In genomic region chr9:88889386-88889785, GRCh38 we compare ENCODE assay signal across 23 cellular contexts.
DNase-seq lines count a peak whose midpoint lies in the region; ATAC-seq and TF ChIP-seq lines count a peak whose summit lies in the region.
"Had no signal": no experiment of that assay in that cellular context is flagged by ENCODE, and none has a peak within 500 bp of the region (broad histone marks: within the 10 kb centered on the region; RNA-seq: fewer than 3 reads in every experiment).

No MANE protein-coding gene starts in this region.

- in situ Hi-C loops in astrocyte of the spinal cord (cut with HindIII; ENCODE audit: low sequenced_read_pairs), result no loop called here

- ATAC-seq in HG02840 (IDR thresholded peaks at IDR 0.05; ENCODE audit: low FRiP score, unreplicated experiment) (no peak), GM19395 (IDR thresholded peaks at IDR 0.05; ENCODE audit: unreplicated experiment) (no peak)
- ATAC-seq: effector memory CD8-positive, alpha-beta T cell; esophagus mucosa; gastroesophageal sphincter; left lobe of liver had no signal

- TF ChIP-seq CTCF in HFF-Myc (IDR thresholded peaks at IDR 0.05; ENCODE audit: low read depth, low read length, missing control alignments) (no peak), astrocyte of the spinal cord (IDR thresholded peaks at IDR 0.05; ENCODE audit: low read depth, low read length) (no peak)

- H3K4me3 ChIP-seq in HFF-Myc (replicated peaks; ENCODE audit: low read depth, low read length) (no peak overlapping the region), astrocyte of the spinal cord (ENCODE audit: low read depth, low read length) (no peak overlapping the region)
- H3K4me3 ChIP-seq: gastroesophageal sphincter, hepatocyte, tibial artery had no signal

- DNase-seq in AG08395 (ENCODE audit: low spot score) (peak; percentile 25), HFF-Myc (ENCODE audit: extremely low read depth, low read depth) (peak; percentile 10), astrocyte of the spinal cord (ENCODE audit: low read depth, low spot score) (peak; percentile 33), iris pigment epithelial cell (ENCODE audit: low read depth) (peak; percentile 38), GDM1 (lab: John Stamatoyannopoulos, UW) (no peak)
- DNase-seq in activated CD4-positive, alpha-beta T cell treated with anti-CD3 and anti-CD28 coated beads for 1 hour, result no peak
- DNase-seq: activated CD4-positive, alpha-beta T cell treated with anti-CD3 and anti-CD28 coated beads for 48 hours; activated T-cell treated with anti-CD3 and anti-CD28 coated beads, Interleukin-2, amount 50 U/mL, for 24 hours; AML-193; CD4-positive, alpha-beta memory T cell; effector memory CD8-positive, alpha-beta T cell; H9; MV-4-11; naive B cell; NCI-H146; OCI-M1; tibial artery had no signal

Comparison
In these comparisons a context has a peak if more than half of its experiments do, and no peak if none do; other contexts are left out.
1. DNase-seq: peak in AG08395 (single experiment), HFF-Myc (single experiment), astrocyte of the spinal cord (single experiment) and iris pigment epithelial cell (single experiment); none in activated CD4-positive, alpha-beta T cell treated with anti-CD3 and anti-CD28 coated beads for 1 hour (single experiment) and GDM1 (single experiment).